In genomic region chr1:206507395-206508129, GRCh38 we compare ENCODE assay signal across 8 cellular contexts. TPM values are rescaled to one million over a fixed set of nuclear protein-coding genes. Genes with fewer than 3 reads are reported as not detected.
DNase-seq lines count a peak whose midpoint lies in the region; ATAC-seq and TF ChIP-seq lines count a peak whose summit lies in the region.

RASSF5 (plus strand) TSS chr1:206507531; CDS start chr1:206507603, 72 bp downstream.

- ATAC-seq in HG02798 (IDR thresholded peaks at IDR 0.05; ENCODE audit: poor library complexity, unreplicated experiment), result peak; percentile 63

- TF ChIP-seq POLR2A in erythroblast (IDR thresholded peaks at IDR 0.05; ENCODE audit: low read length), result peak; percentile 39

- peak; percentile 91 for DNase-seq in GM13976 (ENCODE audit: low spot score)
- peak; percentile 57 for DNase-seq in NCI-H774 (lab: John Stamatoyannopoulos, UW)
- peak; percentile 72 for DNase-seq in activated T-cell treated with anti-CD3 and anti-CD28 coated beads for 1 hour (ENCODE audit: low read depth)
- DNase-seq in erythroblast (lab: John Stamatoyannopoulos, UW), result peak; percentile 44 to 46
- peak; percentile 64 for DNase-seq in myocyte (ENCODE audit: low read depth)
- DNase-seq in stimulated activated CD8-positive, alpha-beta memory T cell treated with anti-CD3 and anti-CD28 coated beads, Interleukin-7, amount 100 ng/mL, for 48 hours (ENCODE audit: extremely low read depth in 1 of 2, low read depth in 1 of 2), result peak; percentile 71 to 74
- DNase-seq in middle frontal gyrus (ENCODE audit: extremely low spot score, low spot score), result no peak

- no peak for TF ChIP-seq CTCF in GM13976 (IDR thresholded peaks at IDR 0.05; ENCODE audit: borderline replicate concordance, control extremely low read depth, extremely low read depth, insufficient read depth, missing control alignments)

- in situ Hi-C loops in GM13976 (cut with MboI; ENCODE audit: low sequenced_read_pairs, unreplicated experiment), result no loop called here

RNA-seq across cellular contexts. Expression of gene RASSF5, which starts in this region (rescaled TPM):
- 0.11 and 0.16 TPM in 2 replicates for total RNA-seq in myocyte
- polyA plus RNA-seq in myocyte (2012), result 0.37 TPM

Comparison
In these comparisons a context has a peak if more than half of its experiments do, and no peak if none do; other contexts are left out.
1. Peak in DNase-seq in myocyte; RNA of the gene not detected or under 1 TPM.